In the genomic region with DNA sequence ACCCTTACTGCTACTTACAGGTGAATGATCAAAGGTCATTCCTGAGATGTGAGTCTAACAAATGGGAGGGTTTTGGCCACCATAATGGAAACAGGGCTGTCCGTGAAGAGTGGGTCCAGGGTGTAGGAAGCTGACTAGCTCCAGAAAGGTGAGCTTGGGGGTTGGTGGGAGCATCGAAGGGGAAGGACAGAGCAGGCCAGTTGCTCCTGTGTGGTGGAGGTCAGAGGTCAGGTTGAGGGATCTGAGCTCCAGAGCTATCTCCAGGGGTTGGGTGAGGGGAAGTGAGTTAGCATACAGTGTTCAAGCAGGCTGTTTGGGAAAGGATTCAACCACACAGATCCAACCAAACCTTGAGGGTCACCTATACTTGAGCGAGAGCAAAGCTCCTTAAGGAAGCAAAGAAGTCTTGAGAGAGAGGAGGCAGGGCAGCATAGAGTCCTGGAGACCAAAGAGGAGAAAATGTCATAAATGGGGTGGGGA, we compare ENCODE assay signal across 21 cellular contexts. TPM values are rescaled to one million over a fixed set of nuclear protein-coding genes. Genes with fewer than 3 reads are reported as not detected.
"Had no signal": no experiment of that assay in that cellular context is flagged by ENCODE, and none has a peak within 500 bp of the region (broad histone marks: within the 10 kb centered on the region; RNA-seq: fewer than 3 reads in every experiment).

No MANE protein-coding gene starts in this region.

- H3K9me3 Mint-ChIP-seq: activated naive CD8-positive, alpha-beta T cell treated with anti-CD3 and anti-CD28 coated beads for 36 hours; activated T-helper 1 cell treated with anti-CD3 and anti-CD28 coated beads, Interleukin-12 subunit alpha, Interleukin-12 subunit beta, Interleukin-2, Interleukin-4 antibody, amounts not matched to agents 30 ng/mL and 10 ng/mL and 1 ng/mL, durations not matched to agents 14 hours and 24 hours and 36 hours; central memory CD8-positive, alpha-beta T cell; naive thymus-derived CD8-positive, alpha-beta T cell had no signal

- H3K9me3 ChIP-seq: colonic mucosa, esophagus muscularis mucosa, gastroesophageal sphincter, heart left ventricle, tibial nerve, vagina had no signal

- H3K27me3 ChIP-seq: colonic mucosa, esophagus muscularis mucosa, gastroesophageal sphincter, heart left ventricle, tibial nerve, vagina had no signal

- ATAC-seq: gastroesophageal sphincter; heart left ventricle; naive thymus-derived CD8-positive, alpha-beta T cell had no signal

- H3K27ac ChIP-seq: colonic mucosa, esophagus muscularis mucosa, gastroesophageal sphincter, heart left ventricle, parathyroid adenoma, tibial nerve, vagina, WERI-Rb-1 had no signal

- H3K9ac ChIP-seq: parathyroid adenoma had no signal

- H3K36me3 Mint-ChIP-seq: activated naive CD8-positive, alpha-beta T cell treated with anti-CD3 and anti-CD28 coated beads for 36 hours; naive thymus-derived CD8-positive, alpha-beta T cell had no signal

- H3K4me3 Mint-ChIP-seq: activated naive CD8-positive, alpha-beta T cell treated with anti-CD3 and anti-CD28 coated beads for 36 hours; activated T-helper 1 cell treated with anti-CD3 and anti-CD28 coated beads, Interleukin-12 subunit alpha, Interleukin-12 subunit beta, Interleukin-2, Interleukin-4 antibody, amounts not matched to agents 30 ng/mL and 10 ng/mL and 1 ng/mL, durations not matched to agents 14 hours and 24 hours and 36 hours; central memory CD8-positive, alpha-beta T cell; naive thymus-derived CD8-positive, alpha-beta T cell had no signal

- H3K27me3 Mint-ChIP-seq: activated naive CD8-positive, alpha-beta T cell treated with anti-CD3 and anti-CD28 coated beads for 36 hours; central memory CD8-positive, alpha-beta T cell; naive thymus-derived CD8-positive, alpha-beta T cell had no signal

- H3K27ac Mint-ChIP-seq: activated naive CD8-positive, alpha-beta T cell treated with anti-CD3 and anti-CD28 coated beads for 36 hours; activated T-helper 1 cell treated with anti-CD3 and anti-CD28 coated beads, Interleukin-12 subunit alpha, Interleukin-12 subunit beta, Interleukin-2, Interleukin-4 antibody, amounts not matched to agents 30 ng/mL and 10 ng/mL and 1 ng/mL, durations not matched to agents 14 hours and 24 hours and 36 hours; naive thymus-derived CD8-positive, alpha-beta T cell had no signal

- DNase-seq: activated CD4-positive, alpha-beta T cell treated with anti-CD3 and anti-CD28 coated beads, Interleukin-2, amount 50 U/mL, for 4 hours; activated naive CD8-positive, alpha-beta T cell treated with anti-CD3 and anti-CD28 coated beads for 36 hours; heart left ventricle; mesendoderm; naive thymus-derived CD8-positive, alpha-beta T cell; stimulated activated CD4-positive, alpha-beta T cell treated with anti-CD3 and anti-CD28 coated beads, Interleukin-12 subunit alpha, Interleukin-12 subunit beta, amount 100 ng/mL, for 4 hours; stimulated activated CD4-positive, alpha-beta T cell treated with anti-CD3 and anti-CD28 coated beads, Interleukin-1b, Interleukin-23, amount 100 ng/mL, for 48 hours; stimulated activated CD8-positive, alpha-beta memory T cell treated with anti-CD3 and anti-CD28 coated beads, Interleukin-4, amount 100 ng/mL, for 48 hours; stimulated activated naive CD4-positive, alpha-beta T cell; substantia nigra; T-helper 2 cell; WERI-Rb-1 had no signal

- H3K4me1 ChIP-seq: colonic mucosa, esophagus muscularis mucosa, gastroesophageal sphincter, heart left ventricle, parathyroid adenoma, tibial nerve, vagina had no signal

- H2AFZ ChIP-seq: parathyroid adenoma had no signal

- FAIRE-seq: endothelial cell of umbilical vein had no signal

- H3K4me3 ChIP-seq: colonic mucosa, esophagus muscularis mucosa, gastroesophageal sphincter, heart left ventricle, tibial nerve, vagina had no signal

- H3K4me1 Mint-ChIP-seq: central memory CD8-positive, alpha-beta T cell had no signal

- H3K79me2 ChIP-seq: parathyroid adenoma had no signal

- H3K36me3 ChIP-seq: colonic mucosa, esophagus muscularis mucosa, gastroesophageal sphincter, heart left ventricle, tibial nerve, vagina, WERI-Rb-1 had no signal

RNA-seq across cellular contexts. Expression of a gene that starts 18.7 kb away (rescaled TPM):
- total RNA-seq: naive thymus-derived CD8-positive, alpha-beta T cell had no signal
